Comparison of ENCODE assay signal across 8 cellular contexts in the genomic region with DNA sequence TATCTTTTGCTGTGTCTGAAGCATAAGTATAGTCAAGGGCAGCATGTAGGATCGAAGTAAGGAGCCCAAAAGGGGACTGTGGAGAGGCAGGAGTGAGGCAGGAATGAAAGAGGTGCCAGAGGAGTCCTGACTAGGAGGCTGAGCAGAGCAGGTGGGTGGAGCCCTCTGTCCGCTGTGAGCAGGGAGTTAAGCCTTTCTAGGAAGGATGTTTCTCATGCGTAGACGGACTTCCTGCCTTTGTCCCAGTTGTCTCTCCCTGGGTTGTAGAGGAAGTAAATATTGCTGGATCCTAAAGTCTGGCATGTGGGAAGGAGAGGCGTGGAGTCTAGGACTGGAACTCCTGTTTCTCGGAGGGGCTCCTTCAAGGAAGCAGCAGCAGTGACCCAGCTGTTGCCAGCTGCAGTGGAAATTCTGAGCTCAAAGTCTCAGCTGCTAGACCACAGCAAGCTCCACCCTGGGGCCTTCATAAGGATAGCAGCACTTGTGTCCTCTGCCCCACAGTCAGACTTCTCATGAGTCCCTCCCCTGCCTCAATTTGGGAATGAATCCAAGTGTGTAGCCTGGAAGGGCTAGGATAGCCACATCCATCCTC. TPM values are rescaled to one million over a fixed set of nuclear protein-coding genes. Genes with fewer than 3 reads are reported as not detected.
DNase-seq lines count a peak whose midpoint lies in the region; ATAC-seq lines count a peak whose summit lies in the region.

No MANE protein-coding gene starts in this region.

- peaks cover 15% of the 10 kb centered on the region for H3K4me1 ChIP-seq in CD4-positive, CD25-positive, alpha-beta regulatory T cell (ENCODE audit: control insufficient read depth, insufficient read depth, low read length, poor library complexity, severe bottlenecking)

- peaks cover 4% of the 10 kb centered on the region for H3K27me3 ChIP-seq in CD4-positive, CD25-positive, alpha-beta regulatory T cell (ENCODE audit: control insufficient read depth, insufficient read depth, low read length)
- no peaks in the 10 kb centered on the region for H3K27me3 ChIP-seq in layer of hippocampus (ENCODE audit: control insufficient read depth, insufficient read depth, low read length)

- no peak overlapping the region for H3K27ac ChIP-seq in CD4-positive, CD25-positive, alpha-beta regulatory T cell (ENCODE audit: insufficient read depth, low read length, poor library complexity, severe bottlenecking)
- peak overlapping the region; percentile 58 for H3K27ac ChIP-seq in caudate nucleus (ENCODE audit: low read depth, low read length)
- peak overlapping the region; percentile 71 for H3K27ac ChIP-seq in layer of hippocampus (ENCODE audit: low read depth, low read length)

- H3K4me3 ChIP-seq in CD4-positive, CD25-positive, alpha-beta regulatory T cell (ENCODE audit: low read depth, low read length), result no peak overlapping the region

- peak overlapping the region in 3 of 4 donors; percentile 1 to 68 (median 3) for H3K4me3 Mint-ChIP-seq in CD4-positive, CD25-positive, alpha-beta regulatory T cell

- DNase-seq in CD4-positive, CD25-positive, alpha-beta regulatory T cell, result peak in 1 of 3 donors; percentile 49
- DNase-seq in RPMI7951 (ENCODE audit: low read depth) (peak; percentile 43), caudate nucleus (lab: John Stamatoyannopoulos, UW) (peak in 3 of 61 donors; percentile 1 to 6 (median 2)), T1000 (lab: John Stamatoyannopoulos, UW) (no peak)
- peak; percentile 22 for DNase-seq in stimulated activated CD4-positive, alpha-beta T cell treated with anti-CD3 and anti-CD28 coated beads, Interleukin-4, amount 100 ng/mL, for 24 hours

- H3K9me3 Mint-ChIP-seq in CD4-positive, CD25-positive, alpha-beta regulatory T cell, result no peaks in the 10 kb centered on the region

- no peaks in the 10 kb centered on the region for H3K36me3 ChIP-seq in CD4-positive, CD25-positive, alpha-beta regulatory T cell (ENCODE audit: control insufficient read depth, insufficient read depth, low read length)

- no peaks in the 10 kb centered on the region for H3K36me3 Mint-ChIP-seq in CD4-positive, CD25-positive, alpha-beta regulatory T cell

- H3K9me3 ChIP-seq in CD4-positive, CD25-positive, alpha-beta regulatory T cell (ENCODE audit: control insufficient read depth in 2 of 2, low read length in 2 of 2), result no peaks in the 10 kb centered on the region

- peak overlapping the region; percentile 19 to 86 (median 67) for H3K27ac Mint-ChIP-seq in CD4-positive, CD25-positive, alpha-beta regulatory T cell

- ATAC-seq in CD4-positive, CD25-positive, alpha-beta regulatory T cell (ENCODE audit: low read depth in 2 of 2), result peak; percentile 35 to 48
- peak; percentile 92 for ATAC-seq in GM21723 (IDR thresholded peaks at IDR 0.05; ENCODE audit: unreplicated experiment)
- no peak for ATAC-seq in GM19328 (IDR thresholded peaks at IDR 0.05; ENCODE audit: unreplicated experiment)

- H3K4me1 Mint-ChIP-seq in CD4-positive, CD25-positive, alpha-beta regulatory T cell, result peaks cover 6 to 28% (median 12%) of the 10 kb centered on the region in 4 donors

- peaks cover 16% of the 10 kb centered on the region for H3K27me3 Mint-ChIP-seq in CD4-positive, CD25-positive, alpha-beta regulatory T cell

RNA-seq across cellular contexts. Expression of a gene that starts 44.0 kb away (rescaled TPM):
- 3.1 TPM for total RNA-seq in CD4-positive, CD25-positive, alpha-beta regulatory T cell
- under 1 TPM in 3 of 4 donors, not detected in 1; 0.14 to 0.41 (median 0.23) TPM for polyA plus RNA-seq in CD4-positive, CD25-positive, alpha-beta regulatory T cell
- total RNA-seq in RPMI7951 (2014; rRNA removed; shearing (Covaris generic)), result 6.7 and 7.1 TPM in 2 replicates
